8 cellular contexts compared by ENCODE assay signal in the genomic region with DNA sequence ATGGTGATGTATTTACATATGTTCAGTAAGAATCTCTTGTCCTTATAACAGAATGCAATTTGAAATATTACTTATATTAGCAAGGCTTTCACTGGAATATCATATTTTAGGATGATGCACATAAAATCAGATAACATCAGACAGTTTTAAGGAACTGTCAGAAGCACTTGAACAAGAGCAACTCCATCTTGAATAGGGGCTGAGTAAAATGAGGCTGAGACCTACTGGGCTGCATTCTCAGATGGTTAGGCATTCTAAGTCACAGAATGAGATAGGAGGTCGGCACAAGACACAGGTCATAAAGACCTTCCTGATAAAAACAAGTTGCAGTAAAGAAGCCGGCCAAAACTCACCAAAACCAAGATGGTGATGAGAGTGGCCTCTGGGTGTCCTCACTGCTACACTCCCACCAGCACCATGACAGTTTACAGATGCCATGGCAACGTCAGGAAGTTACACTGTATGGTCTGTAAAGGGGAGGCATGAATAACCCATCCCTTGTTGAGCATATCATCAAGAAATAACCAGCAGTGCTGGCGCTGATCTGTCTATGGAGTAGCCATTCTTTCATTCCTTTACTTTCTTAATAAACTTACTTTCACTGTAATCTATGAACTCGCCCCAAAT. TPM values are rescaled to one million over a fixed set of nuclear protein-coding genes. Genes with fewer than 3 reads are reported as not detected.
DNase-seq lines count a peak whose midpoint lies in the region; ATAC-seq and TF ChIP-seq lines count a peak whose summit lies in the region.

No MANE protein-coding gene starts in this region.

- CTCF ChIA-PET in AG04450 (lab: Charles Lee), result interaction anchor here (0.7 to 2.2 kb wide), 3 partner anchors 10 to 41 kb away, joined by 3 to 9 read pairs (median 3); no protein-coding TSS in a partner anchor

- no peak for TF ChIP-seq EP300 in gastroesophageal sphincter (IDR thresholded peaks at IDR 0.05)

- TF ChIP-seq POLR2A in gastroesophageal sphincter (IDR thresholded peaks at IDR 0.05), result no peak

- DNase-seq in AG04450 (ENCODE audit: low read depth, low spot score) (no peak), GM23248 (peak; percentile 3), WERI-Rb-1 (no peak), globus pallidus (ENCODE audit: low spot score) (peak; percentile 26), NCI-H1417 treated with DMSO at 0.1 percent for 48 hours (lab: John Stamatoyannopoulos, UW) (no peak), ascending aorta (ENCODE audit: low spot score in 2 of 2) (no peak)
- DNase-seq in effector CD4-positive, alpha-beta T cell, result no peak

- no peaks in the 10 kb centered on the region for H4K20me1 ChIP-seq in GM23248 (ENCODE audit: insufficient read depth)

- H3K4me3 ChIP-seq in AG04450 (ENCODE audit: low read depth, low read length), result no peak overlapping the region
- H3K4me3 ChIP-seq in GM23248, result no peak overlapping the region
- H3K4me3 ChIP-seq in WERI-Rb-1 (ENCODE audit: low read depth, low read length), result no peak overlapping the region
- H3K4me3 ChIP-seq in ascending aorta, result no peak overlapping the region
- no peak overlapping the region for H3K4me3 ChIP-seq in gastroesophageal sphincter

- TF ChIP-seq CTCF in AG04450 (IDR thresholded peaks at IDR 0.05; ENCODE audit: low read depth, low read length) (0 out of 2 replicates have a peak, but pooled peaks have one; percentile 6), WERI-Rb-1 (IDR thresholded peaks at IDR 0.05; ENCODE audit: low read depth, low read length) (0 out of 2 replicates have a peak, but pooled peaks have one; percentile 13), ascending aorta (IDR thresholded peaks at IDR 0.05) (peak in 1 of 3 experiments; percentile 12), gastroesophageal sphincter (IDR thresholded peaks at IDR 0.05) (no peak)

- H3K9me3 ChIP-seq in AG04450 (ENCODE audit: control insufficient read depth, insufficient read depth, low read length) (no peaks in the 10 kb centered on the region), GM23248 (ENCODE audit: low read depth) (no peaks in the 10 kb centered on the region), WERI-Rb-1 (ENCODE audit: severe bottlenecking) (no peaks in the 10 kb centered on the region), ascending aorta (no peaks in the 10 kb centered on the region), gastroesophageal sphincter (no peaks in the 10 kb centered on the region)

- no peaks in the 10 kb centered on the region for H3K79me2 ChIP-seq in GM23248 (ENCODE audit: insufficient read depth)

- H3K27ac ChIP-seq in AG04450 (ENCODE audit: low read depth, low read length) (no peak overlapping the region), GM23248 (no peak overlapping the region), WERI-Rb-1 (no peak overlapping the region), ascending aorta (no peak overlapping the region), gastroesophageal sphincter (no peak overlapping the region)

- ATAC-seq in gastroesophageal sphincter, result no peak

- H3K4me2 ChIP-seq in GM23248 (ENCODE audit: unreplicated experiment), result no peak overlapping the region

- no peak overlapping the region for H3K9ac ChIP-seq in GM23248

- POLR2A ChIA-PET in AG04450 (lab: Yijun Ruan, JAX), result no interaction called here

- H3F3A ChIP-seq in GM23248 (ENCODE audit: insufficient read depth), result no peaks in the 10 kb centered on the region

- H3K36me3 ChIP-seq in GM23248 (ENCODE audit: low read depth) (no peaks in the 10 kb centered on the region), WERI-Rb-1 (no peaks in the 10 kb centered on the region), ascending aorta (no peaks in the 10 kb centered on the region), gastroesophageal sphincter (no peaks in the 10 kb centered on the region)

- intact Hi-C loops in ascending aorta (cut with DNase I), result loop anchor here (5.0 kb wide), 1 partner anchor 70 kb away; no protein-coding TSS in a partner anchor

- in situ Hi-C loops in GM23248 (cut with MboI), result no loop called here

- H3K27me3 ChIP-seq in AG04450 (ENCODE audit: control insufficient read depth, insufficient read depth, low read length) (no peaks in the 10 kb centered on the region), GM23248 (replicated peaks; ENCODE audit: insufficient read depth) (no peaks in the 10 kb centered on the region), WERI-Rb-1 (ENCODE audit: insufficient read depth, low read depth, severe bottlenecking) (no peaks in the 10 kb centered on the region), ascending aorta (no peaks in the 10 kb centered on the region), gastroesophageal sphincter (no peaks in the 10 kb centered on the region)

- H3K4me1 ChIP-seq in GM23248 (ENCODE audit: insufficient read depth) (no peaks in the 10 kb centered on the region), ascending aorta (peaks cover 4 to 5% of the 10 kb centered on the region in 2 donors), gastroesophageal sphincter (peaks cover 0 to 4% (median 0%) of the 10 kb centered on the region in 3 donors)

- no peak overlapping the region for H2AFZ ChIP-seq in GM23248

- no peaks in the 10 kb centered on the region for H3K9me2 ChIP-seq in GM23248 (ENCODE audit: insufficient read depth)

- WGBS in GM23248 (ENCODE audit: low coverage in 1 of 2, low lambda C conversion rate in 2 of 2, missing lambda C conversion rate in 2 of 2), 2 experiments, result 69 to 72% methylated on average over 5 of the region's 5 CpGs
- WGBS in gastroesophageal sphincter (ENCODE audit: low coverage in 1 of 2), 2 donors, result 60 to 81% methylated on average over 3 of the region's 5 CpGs

RNA-seq across cellular contexts. Expression of a gene that starts 27.6 kb away (rescaled TPM):
- polyA plus RNA-seq in AG04450 (2011; rRNA removed), result 7.9 and 8.7 TPM in 2 replicates
- polyA minus RNA-seq in AG04450 (2011; rRNA and poly(A)+ RNA removed), result 24.8 and 25.9 TPM in 2 replicates
- total RNA-seq in GM23248 (2014; rRNA removed; shearing (Covaris generic)), result 5.3 and 10.4 TPM in 2 replicates
- 2.5 and 2.9 TPM in 2 replicates for polyA plus RNA-seq in GM23248 (2016; fragmentation: Nextera tagmentation; extraction: Ambion mirVana)
- total RNA-seq in ascending aorta, result 21.6 TPM
- total RNA-seq in gastroesophageal sphincter, result 10 to 100 TPM; 18.7 to 30.1 (median 21.1) TPM

Comparison
In these comparisons a context has a peak if more than half of its experiments do, and no peak if none do; other contexts are left out.
1. DNase-seq: peak in GM23248 (single experiment) and globus pallidus (single experiment); none in AG04450 (single experiment), WERI-Rb-1 (single experiment), NCI-H1417 treated with DMSO at 0.1 percent for 48 hours (single experiment), ascending aorta (0 of 2) and effector CD4-positive, alpha-beta T cell (single experiment).
2. CTCF ChIP-seq: peak in AG04450 (single experiment) and WERI-Rb-1 (single experiment); none in gastroesophageal sphincter (0 of 4).